8 cellular contexts compared by ENCODE assay signal in genomic region chr3:135966349-135966695, GRCh38. TPM values are rescaled to one million over a fixed set of nuclear protein-coding genes. Genes with fewer than 3 reads are reported as not detected.
DNase-seq lines count a peak whose midpoint lies in the region; TF ChIP-seq lines count a peak whose summit lies in the region.

No MANE protein-coding gene starts in this region.

- H3K36me3 Mint-ChIP-seq in activated naive CD4-positive, alpha-beta T cell treated with anti-CD3 and anti-CD28 coated beads, Interleukin-2, amount 50 U/mL, for 24 hours, result no peaks in the 10 kb centered on the region

- in situ Hi-C loops in GM13977 (cut with MboI; ENCODE audit: low pct_unique_long_range_greater_than_20kb, low sequenced_read_pairs, unreplicated experiment), result no loop called here

- DNase-seq in activated naive CD4-positive, alpha-beta T cell (lab: John Stamatoyannopoulos, UW), result no peak
- DNase-seq in NCI-H2171 (lab: John Stamatoyannopoulos, UW) (peak; percentile 20), mucosa of gallbladder (ENCODE audit: low spot score) (peak; percentile 13), GM19238 (ENCODE audit: insufficient read length, low spot score) (no peak), GM13977 (ENCODE audit: low spot score) (no peak), ecto neural progenitor cell (ENCODE audit: low spot score) (no peak)

- peak overlapping the region; percentile 69 to 73 for H3K4me3 ChIP-seq in duodenal mucosa (ENCODE audit: low read depth in 1 of 2, low read length in 2 of 2)

- H3K9ac ChIP-seq in duodenal mucosa (ENCODE audit: low read depth in 1 of 2, low read length in 2 of 2), result peak overlapping the region; percentile 28 to 63

- peaks cover 32% of the 10 kb centered on the region for H3K27me3 Mint-ChIP-seq in activated naive CD4-positive, alpha-beta T cell treated with anti-CD3 and anti-CD28 coated beads, Interleukin-2, amount 50 U/mL, for 24 hours

- peaks cover 10% of the 10 kb centered on the region for H3K9me3 Mint-ChIP-seq in activated naive CD4-positive, alpha-beta T cell treated with anti-CD3 and anti-CD28 coated beads, Interleukin-2, amount 50 U/mL, for 24 hours

- H3K36me3 ChIP-seq in duodenal mucosa (ENCODE audit: control insufficient read depth in 1 of 2, insufficient read depth in 2 of 2, low read length in 2 of 2), result no peaks in the 10 kb centered on the region

- H3K27ac ChIP-seq in duodenal mucosa (ENCODE audit: low read depth, low read length), result peak overlapping the region; percentile 81

- H3K27ac Mint-ChIP-seq in activated naive CD4-positive, alpha-beta T cell treated with anti-CD3 and anti-CD28 coated beads, Interleukin-2, amount 50 U/mL, for 24 hours, result no peak overlapping the region

- no peaks in the 10 kb centered on the region for H3K27me3 ChIP-seq in duodenal mucosa (ENCODE audit: control insufficient read depth in 1 of 2, insufficient read depth in 2 of 2, low read length in 2 of 2)

- peaks cover 16% of the 10 kb centered on the region for H3K4me1 Mint-ChIP-seq in activated naive CD4-positive, alpha-beta T cell treated with anti-CD3 and anti-CD28 coated beads, Interleukin-2, amount 50 U/mL, for 24 hours

- no peak for TF ChIP-seq CTCF in GM13977 (IDR thresholded peaks at IDR 0.05; ENCODE audit: extremely low read depth, insufficient read depth, missing control alignments)

- H3K4me1 ChIP-seq in duodenal mucosa (ENCODE audit: control insufficient read depth in 1 of 2, insufficient read depth in 2 of 2, low read length in 2 of 2), result peaks cover 10 to 23% of the 10 kb centered on the region in 2 donors

- no peaks in the 10 kb centered on the region for H3K9me3 ChIP-seq in duodenal mucosa (ENCODE audit: control insufficient read depth in 1 of 2, low read length in 2 of 2)

- peak overlapping the region; percentile 82 for H3K4me3 Mint-ChIP-seq in activated naive CD4-positive, alpha-beta T cell treated with anti-CD3 and anti-CD28 coated beads, Interleukin-2, amount 50 U/mL, for 24 hours

RNA-seq across cellular contexts. Expression of gene PPP2R3A, which starts 0.8 kb away (rescaled TPM):
- 16.9 TPM for total RNA-seq in mucosa of gallbladder

Comparison
In these comparisons a context has a peak if more than half of its experiments do, and no peak if none do; other contexts are left out.
1. DNase-seq: peak in NCI-H2171 (single experiment) and mucosa of gallbladder (single experiment); none in activated naive CD4-positive, alpha-beta T cell (0 of 4), GM19238 (single experiment), GM13977 (single experiment) and ecto neural progenitor cell (single experiment).